In the genomic region with DNA sequence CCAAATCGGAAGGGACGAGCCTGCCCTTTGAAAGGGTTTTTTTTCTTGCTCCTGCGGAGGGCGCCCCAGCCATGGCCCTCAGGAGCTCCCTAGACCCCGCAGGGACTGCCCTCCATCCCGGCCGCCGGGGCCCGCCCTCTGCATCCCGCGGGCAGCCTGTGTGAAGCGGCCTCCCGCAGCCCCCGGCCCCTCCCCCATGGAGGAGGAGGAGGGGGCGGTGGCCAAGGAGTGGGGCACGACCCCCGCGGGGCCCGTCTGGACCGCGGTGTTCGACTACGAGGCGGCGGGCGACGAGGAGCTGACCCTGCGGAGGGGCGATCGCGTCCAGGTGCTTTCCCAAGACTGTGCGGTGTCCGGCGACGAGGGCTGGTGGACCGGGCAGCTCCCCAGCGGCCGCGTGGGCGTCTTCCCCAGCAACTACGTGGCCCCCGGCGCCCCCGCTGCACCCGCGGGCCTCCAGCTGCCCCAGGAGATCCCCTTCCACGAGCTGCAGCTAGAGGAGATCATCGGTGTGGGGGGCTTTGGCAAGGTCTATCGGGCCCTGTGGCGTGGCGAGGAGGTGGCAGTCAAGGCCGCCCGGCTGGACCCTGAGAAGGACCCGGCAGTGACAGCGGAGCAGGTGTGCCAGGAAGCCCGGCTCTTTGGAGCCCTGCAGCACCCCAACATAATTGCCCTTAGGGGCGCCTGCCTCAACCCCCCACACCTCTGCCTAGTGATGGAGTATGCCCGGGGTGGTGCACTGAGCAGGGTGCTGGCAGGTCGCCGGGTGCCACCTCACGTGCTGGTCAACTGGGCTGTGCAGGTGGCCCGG, we compare ENCODE assay signal across 8 cellular contexts. TPM values are rescaled to one million over a fixed set of nuclear protein-coding genes. Genes with fewer than 3 reads are reported as not detected.
DNase-seq lines count a peak whose midpoint lies in the region; ATAC-seq, FAIRE-seq and TF ChIP-seq lines count a peak whose summit lies in the region.

No MANE protein-coding gene starts in this region.

- no peaks in the 10 kb centered on the region for H3K9me3 ChIP-seq in adipocyte (ENCODE audit: control insufficient read depth, low read length)
- H3K9me3 ChIP-seq in iPS-18a (ENCODE audit: control insufficient read depth, low read depth, low read length), result no peaks in the 10 kb centered on the region
- H3K9me3 ChIP-seq in small intestine (ENCODE audit: control insufficient read depth, low read depth), result no peaks in the 10 kb centered on the region

- DNase-seq in Daoy (ENCODE audit: low read depth) (peak; percentile 51), NCI-H2171 (lab: John Stamatoyannopoulos, UW) (peak; percentile 13), adipocyte (ENCODE audit: low read depth) (peak; percentile 55), small intestine (no peak), D721Med (ENCODE audit: insufficient read length, low spot score) (no peak)

- peak overlapping the region; percentile 98 for H3K9ac ChIP-seq in adipocyte (ENCODE audit: low read length)
- peak overlapping the region; percentile 13 for H3K9ac ChIP-seq in iPS-18a (ENCODE audit: low read length)

- 14 to 18% (median 15%) methylated on average over 35 to 62 of the region's 62 CpGs for WGBS in small intestine, 3 donors

- ATAC-seq in GM21723 (IDR thresholded peaks at IDR 0.05; ENCODE audit: unreplicated experiment) (peak; percentile 20), HG02970 (IDR thresholded peaks at IDR 0.05; ENCODE audit: low FRiP score, unreplicated experiment) (no peak)

- H3K27me3 ChIP-seq in adipocyte (replicated peaks; ENCODE audit: control insufficient read depth, insufficient read depth, low read length) (no peaks in the 10 kb centered on the region), iPS-18a (ENCODE audit: control insufficient read depth, insufficient read depth, low read length) (peaks cover 3% of the 10 kb centered on the region), small intestine (ENCODE audit: control insufficient read depth in 2 of 2, insufficient read depth in 2 of 2, low read length in 2 of 2) (no peaks in the 10 kb centered on the region)

- no peak for TF ChIP-seq CTCF in D721Med (IDR thresholded peaks at IDR 0.05; ENCODE audit: insufficient read depth, missing control alignments)

- H3K36me3 ChIP-seq in adipocyte (ENCODE audit: control insufficient read depth, insufficient read depth, low read length, severe bottlenecking) (no peaks in the 10 kb centered on the region), iPS-18a (ENCODE audit: control insufficient read depth, low read depth, low read length) (no peaks in the 10 kb centered on the region), small intestine (ENCODE audit: control insufficient read depth in 2 of 2, insufficient read depth in 2 of 2, low read length in 2 of 2) (no peaks in the 10 kb centered on the region)

- H3K4me3 ChIP-seq in adipocyte (ENCODE audit: low read length), result peak overlapping the region; percentile 91
- H3K4me3 ChIP-seq in iPS-18a (ENCODE audit: low read length), result peak overlapping the region; percentile 59
- H3K4me3 ChIP-seq in small intestine (ENCODE audit: low read depth in 1 of 2, low read length in 2 of 2), result peak overlapping the region; percentile 89 to 91

- FAIRE-seq in small intestine (lab: Jason Lieb, UNC), result no peak
- FAIRE-seq in D721Med (lab: Jason Lieb, UNC), result no peak

- H3K4me1 ChIP-seq in adipocyte (ENCODE audit: control insufficient read depth, insufficient read depth, low read length) (peaks cover 22% of the 10 kb centered on the region), iPS-18a (ENCODE audit: control insufficient read depth, low read depth, low read length) (peaks cover 4% of the 10 kb centered on the region), small intestine (ENCODE audit: control insufficient read depth in 2 of 2, insufficient read depth in 1 of 2, low read depth in 1 of 2, low read length in 1 of 2) (peaks cover 0 to 4% of the 10 kb centered on the region in 2 donors)

- H3K27ac ChIP-seq in iPS-18a (ENCODE audit: low read length) (no peak overlapping the region), small intestine (ENCODE audit: low read depth in 1 of 2, low read length in 1 of 2) (no peak overlapping the region)

RNA-seq across cellular contexts. Expression of gene MAP3K10, which starts 0.8 kb away (rescaled TPM):
- total RNA-seq in Daoy (2014; rRNA removed; shearing (Covaris generic)), result 10.0 and 10.9 TPM in 2 replicates
- 1 to 10 TPM; 5.4 to 9.7 (median 6.5) TPM for polyA plus RNA-seq in small intestine

RNA-seq across cellular contexts. Expression of gene TTC9B, which starts 26.1 kb away (rescaled TPM):
- total RNA-seq in Daoy (2014; rRNA removed; shearing (Covaris generic)), result not detected in 2 replicates
- 1 to 10 TPM in 1 of 3 donors, not detected in 2; 2.6 TPM for polyA plus RNA-seq in small intestine

RNA-seq across cellular contexts. Expression of gene CCNP, which starts 34.4 kb away (rescaled TPM):
- total RNA-seq in Daoy (2014; rRNA removed; shearing (Covaris generic)), result 0.39 TPM in 1 of 2 replicates, not detected in the other
- 1 to 10 TPM in 1 of 3 donors, under 1 TPM in 1, not detected in 1; 0.82 to 1.1 TPM for polyA plus RNA-seq in small intestine

Comparison
In these comparisons a context has a peak if more than half of its experiments do, and no peak if none do; other contexts are left out.
1. DNase-seq: peak in Daoy (single experiment), NCI-H2171 (single experiment) and adipocyte (single experiment); none in small intestine (single experiment) and D721Med (single experiment).
2. Peak in every context shown above with its lines, with median percentiles within 50 percentile points of each other: H3K4me3 ChIP-seq.